Comparison of ENCODE assay signal across 25 cellular contexts in the genomic region with DNA sequence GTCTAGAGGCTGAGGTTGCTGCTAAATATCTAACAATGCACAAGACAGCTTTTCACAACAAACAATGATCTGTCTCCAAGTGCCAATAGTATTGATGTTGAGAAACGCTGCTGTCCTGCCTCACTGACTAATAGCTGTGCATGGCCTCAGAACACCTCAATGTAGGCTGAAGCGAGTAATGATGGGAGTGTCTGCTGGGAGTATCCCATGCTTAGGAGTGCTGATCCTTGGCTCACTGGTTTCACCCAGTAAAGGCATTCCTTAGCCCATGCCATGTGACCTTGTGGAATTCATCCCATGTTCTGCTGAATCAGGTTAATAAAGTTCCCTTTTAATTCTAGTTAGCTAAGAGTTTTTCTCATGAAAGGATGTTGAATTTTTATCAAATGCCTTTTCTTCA. TPM values are rescaled to one million over a fixed set of nuclear protein-coding genes. Genes with fewer than 3 reads are reported as not detected.
DNase-seq lines count a peak whose midpoint lies in the region; ATAC-seq, FAIRE-seq and TF ChIP-seq lines count a peak whose summit lies in the region.
"Had no signal": no experiment of that assay in that cellular context is flagged by ENCODE, and none has a peak within 500 bp of the region (broad histone marks: within the 10 kb centered on the region; RNA-seq: fewer than 3 reads in every experiment).

No MANE protein-coding gene starts in this region.

- H3K36me3 ChIP-seq in breast epithelium, result no peaks in the 10 kb centered on the region
- no peaks in the 10 kb centered on the region for H3K36me3 ChIP-seq in K562 (ENCODE audit: control insufficient read depth, insufficient read depth, low read length)
- no peaks in the 10 kb centered on the region for H3K36me3 ChIP-seq in upper lobe of right lung
- no peaks in the 10 kb centered on the region for H3K36me3 ChIP-seq in brain microvascular endothelial cell (replicated peaks)
- H3K36me3 ChIP-seq: neural progenitor cell, prostate gland, uterus had no signal

- no peaks in the 10 kb centered on the region for H3K9me3 Mint-ChIP-seq in MCF 10A (ENCODE audit: unreplicated experiment)
- H3K9me3 Mint-ChIP-seq: activated CD4-positive, alpha-beta memory T cell treated with anti-CD3 and anti-CD28 coated beads, Interleukin-2, amount 10 ng/mL, durations not matched to agents 7 days and 5 days; activated naive CD4-positive, alpha-beta T cell treated with anti-CD3 and anti-CD28 coated beads for 36 hours; neural progenitor cell had no signal

- H3K4me1 ChIP-seq in breast epithelium (no peaks in the 10 kb centered on the region), K562 (replicated peaks in 1 of 2; ENCODE audit: control insufficient read depth in 2 of 2, insufficient read depth in 2 of 2, low read length in 2 of 2) (no peaks in the 10 kb centered on the region), upper lobe of right lung (no peaks in the 10 kb centered on the region)
- H3K4me1 ChIP-seq: neural progenitor cell, prostate gland, uterus had no signal

- no peaks in the 10 kb centered on the region for H3K79me2 ChIP-seq in K562 (ENCODE audit: control insufficient read depth, insufficient read depth, low read length)

- H3K27ac ChIP-seq in breast epithelium (no peak overlapping the region), K562 (ENCODE audit: extremely low read depth, low read depth, low read length) (no peak overlapping the region), upper lobe of right lung (peak overlapping the region; percentile 37), brain microvascular endothelial cell (no peak overlapping the region)
- H3K27ac ChIP-seq: 22Rv1, KMS-11, neural progenitor cell, prostate gland, uterus had no signal

- no peaks in the 10 kb centered on the region for H3K9me1 ChIP-seq in K562 (ENCODE audit: control insufficient read depth, insufficient read depth, low read length)

- no peak for FAIRE-seq in K562 (lab: Jason Lieb, UNC)

- H3K36me3 Mint-ChIP-seq in MCF 10A (ENCODE audit: insufficient read depth, unreplicated experiment), result no peaks in the 10 kb centered on the region
- H3K36me3 Mint-ChIP-seq: neural progenitor cell had no signal

- H3K4me3 ChIP-seq in breast epithelium (no peak overlapping the region), K562 (no peak overlapping the region), upper lobe of right lung (no peak overlapping the region), brain microvascular endothelial cell (ENCODE audit: low read depth, low read length) (no peak overlapping the region)
- H3K4me3 ChIP-seq: neural progenitor cell, prostate gland, uterus had no signal

- H3K4me3 Mint-ChIP-seq in MCF 10A (ENCODE audit: unreplicated experiment), result no peak overlapping the region
- H3K4me3 Mint-ChIP-seq: activated CD4-positive, alpha-beta memory T cell treated with anti-CD3 and anti-CD28 coated beads, Interleukin-2, amount 10 ng/mL, durations not matched to agents 7 days and 5 days; activated naive CD4-positive, alpha-beta T cell treated with anti-CD3 and anti-CD28 coated beads for 36 hours; neural progenitor cell had no signal

- TF ChIP-seq EP300 in K562 (IDR thresholded peaks at IDR 0.05; ENCODE audit: low read length), result no peak

- TF ChIP-seq CTCF in MCF 10A (IDR thresholded peaks at IDR 0.05; ENCODE audit: unreplicated experiment), result no peak
- TF ChIP-seq CTCF in breast epithelium (IDR thresholded peaks at IDR 0.05), result no peak
- TF ChIP-seq CTCF in K562 (IDR thresholded peaks at IDR 0.05 in 2 of 3, conservative IDR thresholded peaks at IDR 0.05 in 1 of 3; ENCODE audit: insufficient read depth in 2 of 3, low read depth in 1 of 3, low read length in 3 of 3), result no peak
- no peak for TF ChIP-seq CTCF in upper lobe of right lung (IDR thresholded peaks at IDR 0.05)
- TF ChIP-seq CTCF in brain microvascular endothelial cell (IDR thresholded peaks at IDR 0.05; ENCODE audit: low read depth, low read length, missing control alignments), result no peak

- no peak overlapping the region for H2AFZ ChIP-seq in K562 (ENCODE audit: low read depth, low read length)
- H2AFZ ChIP-seq: neural progenitor cell had no signal

- no peak for TF ChIP-seq RAD21 in K562 (CRISPR knock-in tag; conservative IDR thresholded peaks at IDR 0.05 in 1 of 2, IDR thresholded peaks at IDR 0.05 in 1 of 2)

- H3K4me2 ChIP-seq in K562 (ENCODE audit: insufficient read depth, low read length), result no peak overlapping the region
- H3K4me2 ChIP-seq: KMS-11, neural progenitor cell had no signal

- no peaks in the 10 kb centered on the region for H4K20me1 ChIP-seq in K562 (replicated peaks; ENCODE audit: control insufficient read depth, insufficient read depth, low read length)

- intact Hi-C loops in MCF 10A (cut with micrococcal nuclease), result no loop called here
- intact Hi-C loops in breast epithelium (cut with DNase I; ENCODE audit: low total_unique reads), result no loop called here
- intact Hi-C loops in K562 (cut with micrococcal nuclease), result no loop called here
- intact Hi-C loops in upper lobe of right lung (cut with DNase I), result no loop called here

- POLR2A ChIA-PET in MCF 10A (lab: Yijun Ruan, JAX), result interaction anchor here (0.6 to 2.1 kb wide), 14 partner anchors 10 to 166 kb away, joined by 3 to 10 read pairs (median 4); a partner anchor contains a TSS
- POLR2A ChIA-PET in K562 (lab: Yijun Ruan, JAX), result no interaction called here

- H3K27ac Mint-ChIP-seq in MCF 10A (ENCODE audit: low read depth, unreplicated experiment), result no peak overlapping the region
- H3K27ac Mint-ChIP-seq: activated CD4-positive, alpha-beta memory T cell treated with anti-CD3 and anti-CD28 coated beads, Interleukin-2, amount 10 ng/mL, durations not matched to agents 7 days and 5 days; activated naive CD4-positive, alpha-beta T cell treated with anti-CD3 and anti-CD28 coated beads for 36 hours; neural progenitor cell had no signal

- CTCF ChIA-PET in MCF 10A (lab: Yijun Ruan, JAX) (interaction anchor here (0.6 to 5.0 kb wide), 10 partner anchors 11 to 1684 kb away, joined by 3 to 36 read pairs (median 4); a partner anchor contains a TSS), K562 (lab: Yijun Ruan, JAX; ENCODE audit: low intra/inter-chr PET ratio) (no interaction called here)

- no peak for ATAC-seq in K562
- ATAC-seq in upper lobe of right lung, result peak; percentile 83
- no peak for ATAC-seq in GM21723 (IDR thresholded peaks at IDR 0.05; ENCODE audit: unreplicated experiment)
- ATAC-seq: left ventricle myocardium superior had no signal

- TF ChIP-seq POLR2A in breast epithelium (IDR thresholded peaks at IDR 0.05), result no peak
- TF ChIP-seq POLR2A in K562 (conservative IDR thresholded peaks at IDR 0.05), result no peak

- in situ Hi-C loops in K562 (cut with MboI) (no loop called here), brain microvascular endothelial cell (cut with HindIII; ENCODE audit: low pct_ligation_motif_present, low sequenced_read_pairs) (no loop called here)

- H3K9ac ChIP-seq in K562 (ENCODE audit: insufficient read depth in 1 of 2, low read depth in 2 of 2, low read length in 2 of 2), result no peak overlapping the region
- H3K9ac ChIP-seq: KMS-11, neural progenitor cell had no signal

- H3K9me3 ChIP-seq in breast epithelium (no peaks in the 10 kb centered on the region), K562 (replicated peaks; ENCODE audit: control insufficient read depth, insufficient read depth, low read depth, low read length) (no peaks in the 10 kb centered on the region), upper lobe of right lung (no peaks in the 10 kb centered on the region)
- H3K9me3 ChIP-seq: prostate gland, uterus had no signal

- H3K27me3 ChIP-seq in breast epithelium, result no peaks in the 10 kb centered on the region
- H3K27me3 ChIP-seq in K562 (ENCODE audit: control insufficient read depth in 2 of 2, insufficient read depth in 2 of 2, low read length in 2 of 2), result peaks cover 4 to 10% of the 10 kb centered on the region in 2 experiments; a peak in 3 of 5 replicates
- H3K27me3 ChIP-seq in upper lobe of right lung, result no peaks in the 10 kb centered on the region
- H3K27me3 ChIP-seq in brain microvascular endothelial cell (replicated peaks), result no peaks in the 10 kb centered on the region
- H3K27me3 ChIP-seq: uterus had no signal

- BruUV-seq in MCF 10A (replicated peaks; lab: Mats Ljungman, UMichigan) (no TSS peak), K562 (replicated peaks; lab: Mats Ljungman, UMichigan) (no TSS peak)

- 0% methylated on average over 2 of the region's 2 CpGs for WGBS in K562 (ENCODE audit: insufficient coverage, low coverage, missing lambda C conversion rate)

- no peaks in the 10 kb centered on the region for H3K4me1 Mint-ChIP-seq in MCF 10A (ENCODE audit: insufficient read depth, unreplicated experiment)
- H3K4me1 Mint-ChIP-seq: activated CD4-positive, alpha-beta memory T cell treated with anti-CD3 and anti-CD28 coated beads, Interleukin-2, amount 10 ng/mL, durations not matched to agents 7 days and 5 days; neural progenitor cell had no signal

- DNase-seq in MCF 10A (ENCODE audit: unreplicated experiment) (peak; percentile 27), breast epithelium (ENCODE audit: low spot score in 2 of 2) (no peak), K562 (ENCODE audit: extremely low read depth in 1 of 4, low spot score in 3 of 4) (no peak), kidney tubule cell (ENCODE audit: low spot score) (peak; percentile 85), upper lobe of right lung (no peak), brain microvascular endothelial cell (no peak)
- no peak for DNase-seq in stimulated activated CD4-positive, alpha-beta T cell treated with anti-CD3 and anti-CD28 coated beads, Interleukin-1b, Interleukin-23, amount 100 ng/mL, for 48 hours
- DNase-seq: activated CD4-positive, alpha-beta memory T cell treated with anti-CD3 and anti-CD28 coated beads, Interleukin-2, amount 10 ng/mL, durations not matched to agents 7 days and 5 days; activated naive CD4-positive, alpha-beta T cell treated with anti-CD3 and anti-CD28 coated beads for 36 hours; activated T-cell treated with anti-CD3 and anti-CD28 coated beads, Interleukin-2, amount 50 U/mL, for 1 hour; central memory CD4-positive, alpha-beta T cell; DMS79; left ventricle myocardium superior; NCI-H1092; NCI-H2029 treated with DMSO at 0.1 percent for 48 hours; RPMI8226; T-helper 9 cell; uterus had no signal

- peaks cover 20% of the 10 kb centered on the region for H3K27me3 Mint-ChIP-seq in MCF 10A (ENCODE audit: insufficient read depth, unreplicated experiment)

RNA-seq across cellular contexts. Expression of a gene that starts 3.8 kb away (rescaled TPM):
- total RNA-seq in MCF 10A (2022) (not detected in 2 replicates), breast epithelium (not detected), K562 (2014; rRNA removed) (not detected in 2 replicates), K562 (2014; rRNA removed; fragmentation: Illumina TruSeq; extraction: Trizol) (not detected in 2 replicates), K562 (2015; rRNA removed; fragmentation: Illumina TruSeq; extraction: Trizol) (not detected in 2 replicates), K562 (2021) (not detected in 2 replicates), upper lobe of right lung (1.8 TPM)
- not detected in 2 replicates for total RNA-seq in K562 (2011; cell fraction: chromatin; rRNA removed; ENCODE audit: low replicate concordance)
- total RNA-seq in K562 (2011; cell fraction: nucleolus; rRNA removed), result not detected in 2 replicates
- not detected in 2 replicates for total RNA-seq in K562 (2011; cell fraction: nucleoplasm; rRNA removed)
- polyA plus RNA-seq in K562 (2011; rRNA removed) (not detected in 2 replicates), K562 (2014; fragmentation: Illumina TruSeq; extraction: Trizol) (not detected in 2 replicates), K562 (2014; fragmentation: Nextera tagmentation; extraction: Ambion mirVana) (not detected), K562 (2014; rRNA removed) (not detected in 2 replicates)
- not detected in 2 replicates for polyA plus RNA-seq in K562 (2011; cell fraction: cytosol; rRNA removed)
- not detected in 2 replicates for polyA plus RNA-seq in K562 (2011; cell fraction: nucleus; rRNA removed)
- polyA plus RNA-seq in K562 (2012), result not detected in 2 replicates
- not detected in 2 replicates for polyA minus RNA-seq in K562 (2011; rRNA and poly(A)+ RNA removed)
- polyA minus RNA-seq in K562 (2011; cell fraction: cytosol; rRNA and poly(A)+ RNA removed), result not detected in 2 replicates
- not detected in 2 replicates for polyA minus RNA-seq in K562 (2011; cell fraction: nucleus; rRNA and poly(A)+ RNA removed)
- total RNA-seq: activated CD4-positive, alpha-beta memory T cell treated with anti-CD3 and anti-CD28 coated beads, Interleukin-2, amount 10 ng/mL, durations not matched to agents 7 days and 5 days; activated naive CD4-positive, alpha-beta T cell treated with anti-CD3 and anti-CD28 coated beads for 36 hours; glomerular endothelial cell; left ventricle myocardium superior; NCI-H460; prostate gland; uterus had no signal

RNA-seq across cellular contexts. Expression of a gene that starts 13.1 kb away (rescaled TPM):
- total RNA-seq in MCF 10A (2022) (not detected in 2 replicates), breast epithelium (not detected), K562 (2014; rRNA removed) (not detected in 2 replicates), K562 (2014; rRNA removed; fragmentation: Illumina TruSeq; extraction: Trizol) (not detected in 2 replicates), K562 (2015; rRNA removed; fragmentation: Illumina TruSeq; extraction: Trizol) (not detected in 2 replicates), K562 (2021) (not detected in 2 replicates), upper lobe of right lung (1.3 TPM)
- not detected in 2 replicates for total RNA-seq in K562 (2011; cell fraction: chromatin; rRNA removed; ENCODE audit: low replicate concordance)
- total RNA-seq in K562 (2011; cell fraction: nucleolus; rRNA removed), result not detected in 2 replicates
- total RNA-seq in K562 (2011; cell fraction: nucleoplasm; rRNA removed), result not detected in 2 replicates
- polyA plus RNA-seq in K562 (2011; rRNA removed) (not detected in 2 replicates), K562 (2014; fragmentation: Illumina TruSeq; extraction: Trizol) (not detected in 2 replicates), K562 (2014; fragmentation: Nextera tagmentation; extraction: Ambion mirVana) (not detected), K562 (2014; rRNA removed) (not detected in 2 replicates)
- polyA plus RNA-seq in K562 (2011; cell fraction: cytosol; rRNA removed), result not detected in 2 replicates
- polyA plus RNA-seq in K562 (2011; cell fraction: nucleus; rRNA removed), result not detected in 2 replicates
- polyA plus RNA-seq in K562 (2012), result not detected in 2 replicates
- not detected in 2 replicates for polyA minus RNA-seq in K562 (2011; rRNA and poly(A)+ RNA removed)
- not detected in 2 replicates for polyA minus RNA-seq in K562 (2011; cell fraction: cytosol; rRNA and poly(A)+ RNA removed)
- not detected in 2 replicates for polyA minus RNA-seq in K562 (2011; cell fraction: nucleus; rRNA and poly(A)+ RNA removed)
- total RNA-seq: activated naive CD4-positive, alpha-beta T cell treated with anti-CD3 and anti-CD28 coated beads for 36 hours; glomerular endothelial cell; left ventricle myocardium superior; NCI-H460; uterus had no signal

RNA-seq across cellular contexts. Expression of a gene that starts 27.1 kb away (rescaled TPM):
- total RNA-seq in MCF 10A (2022) (not detected in 2 replicates), breast epithelium (under 1 TPM in 1 of 3 donors, not detected in 2; 0.44 TPM), K562 (2014; rRNA removed) (not detected in 2 replicates), K562 (2014; rRNA removed; fragmentation: Illumina TruSeq; extraction: Trizol) (not detected in 2 replicates), K562 (2015; rRNA removed; fragmentation: Illumina TruSeq; extraction: Trizol) (not detected in 2 replicates), K562 (2021) (not detected in 2 replicates), upper lobe of right lung (1.6 TPM)
- total RNA-seq in K562 (2011; cell fraction: chromatin; rRNA removed; ENCODE audit: low replicate concordance), result not detected in 2 replicates
- not detected in 2 replicates for total RNA-seq in K562 (2011; cell fraction: nucleolus; rRNA removed)
- not detected in 2 replicates for total RNA-seq in K562 (2011; cell fraction: nucleoplasm; rRNA removed)
- polyA plus RNA-seq in K562 (2011; rRNA removed) (not detected in 2 replicates), K562 (2014; fragmentation: Illumina TruSeq; extraction: Trizol) (not detected in 2 replicates), K562 (2014; fragmentation: Nextera tagmentation; extraction: Ambion mirVana) (not detected), K562 (2014; rRNA removed) (not detected in 2 replicates)
- not detected in 2 replicates for polyA plus RNA-seq in K562 (2011; cell fraction: cytosol; rRNA removed)
- polyA plus RNA-seq in K562 (2011; cell fraction: nucleus; rRNA removed), result not detected in 2 replicates
- polyA plus RNA-seq in K562 (2012), result not detected in 2 replicates
- not detected in 2 replicates for polyA minus RNA-seq in K562 (2011; rRNA and poly(A)+ RNA removed)
- not detected in 2 replicates for polyA minus RNA-seq in K562 (2011; cell fraction: cytosol; rRNA and poly(A)+ RNA removed)
- not detected in 2 replicates for polyA minus RNA-seq in K562 (2011; cell fraction: nucleus; rRNA and poly(A)+ RNA removed)
- total RNA-seq: left ventricle myocardium superior, NCI-H460 had no signal

RNA-seq across cellular contexts. Expression of a gene that starts 46.6 kb away (rescaled TPM):
- total RNA-seq in MCF 10A (2022), result 1.0 and 2.8 TPM in 2 replicates
- total RNA-seq in breast epithelium, result 1 to 10 TPM in 1 of 3 donors, under 1 TPM in 1, not detected in 1; 0.88 to 5.9 TPM
- total RNA-seq in K562 (2011; cell fraction: chromatin; rRNA removed; ENCODE audit: low replicate concordance), result not detected in 2 replicates
- total RNA-seq in K562 (2011; cell fraction: nucleolus; rRNA removed), result not detected in 2 replicates
- not detected in 2 replicates for total RNA-seq in K562 (2011; cell fraction: nucleoplasm; rRNA removed)
- total RNA-seq in K562 (2014; rRNA removed), result not detected in 2 replicates
- total RNA-seq in K562 (2014; rRNA removed; fragmentation: Illumina TruSeq; extraction: Trizol), result not detected in 2 replicates
- not detected in 2 replicates for total RNA-seq in K562 (2015; rRNA removed; fragmentation: Illumina TruSeq; extraction: Trizol)
- total RNA-seq in K562 (2021), result not detected in 2 replicates
- polyA plus RNA-seq in K562 (2011; rRNA removed), result not detected in 2 replicates
- polyA plus RNA-seq in K562 (2011; cell fraction: cytosol; rRNA removed), result not detected in 2 replicates
- polyA plus RNA-seq in K562 (2011; cell fraction: nucleus; rRNA removed), result not detected in 2 replicates
- polyA plus RNA-seq in K562 (2012), result not detected in 2 replicates
- not detected in 2 replicates for polyA plus RNA-seq in K562 (2014; fragmentation: Illumina TruSeq; extraction: Trizol)
- not detected for polyA plus RNA-seq in K562 (2014; fragmentation: Nextera tagmentation; extraction: Ambion mirVana)
- not detected in 2 replicates for polyA plus RNA-seq in K562 (2014; rRNA removed)
- polyA minus RNA-seq in K562 (2011; rRNA and poly(A)+ RNA removed), result not detected in 2 replicates
- not detected in 2 replicates for polyA minus RNA-seq in K562 (2011; cell fraction: cytosol; rRNA and poly(A)+ RNA removed)
- not detected in 2 replicates for polyA minus RNA-seq in K562 (2011; cell fraction: nucleus; rRNA and poly(A)+ RNA removed)
- 4.1 TPM for total RNA-seq in upper lobe of right lung
- total RNA-seq: activated CD4-positive, alpha-beta memory T cell treated with anti-CD3 and anti-CD28 coated beads, Interleukin-2, amount 10 ng/mL, durations not matched to agents 7 days and 5 days; activated naive CD4-positive, alpha-beta T cell treated with anti-CD3 and anti-CD28 coated beads for 36 hours; glomerular endothelial cell; NCI-H460; uterus had no signal

Comparison
In these comparisons a context has a peak if more than half of its experiments do, and no peak if none do; other contexts are left out.
1. DNase-seq: peak in MCF 10A (single experiment) and kidney tubule cell (single experiment); none in breast epithelium (0 of 2), K562 (0 of 4), upper lobe of right lung (single experiment), brain microvascular endothelial cell (single experiment) and stimulated activated CD4-positive, alpha-beta T cell treated with anti-CD3 and anti-CD28 coated beads, Interleukin-1b, Interleukin-23, amount 100 ng/mL, for 48 hours (single experiment).